Comparison of ENCODE assay signal across 19 cellular contexts in genomic region chr3:194030372-194030771, GRCh38.
DNase-seq lines count a peak whose midpoint lies in the region; ATAC-seq, FAIRE-seq and TF ChIP-seq lines count a peak whose summit lies in the region.
"Had no signal": no experiment of that assay in that cellular context is flagged by ENCODE, and none has a peak within 500 bp of the region (broad histone marks: within the 10 kb centered on the region; RNA-seq: fewer than 3 reads in every experiment).

No MANE protein-coding gene starts in this region.

- H3K4me3 ChIP-seq in MM.1S (ENCODE audit: low read length), result no peak overlapping the region
- no peak overlapping the region for H3K4me3 ChIP-seq in K562
- H3K4me3 ChIP-seq in pancreas, result no peak overlapping the region
- H3K4me3 ChIP-seq in brain microvascular endothelial cell (ENCODE audit: low read depth, low read length), result no peak overlapping the region
- H3K4me3 ChIP-seq: left ventricle myocardium inferior, skin epidermis, tibial nerve had no signal

- H3K9ac ChIP-seq in MM.1S (ENCODE audit: low read length) (no peak overlapping the region), K562 (ENCODE audit: insufficient read depth in 1 of 2, low read depth in 2 of 2, low read length in 2 of 2) (no peak overlapping the region)
- H3K9ac ChIP-seq: parathyroid adenoma had no signal

- CTCF ChIA-PET in K562 (lab: Yijun Ruan, JAX; ENCODE audit: low intra/inter-chr PET ratio), result no interaction called here

- no peak for TF ChIP-seq EP300 in K562 (IDR thresholded peaks at IDR 0.05; ENCODE audit: low read length)

- peaks cover 11% of the 10 kb centered on the region for H3K4me1 ChIP-seq in MM.1S (ENCODE audit: low read length)
- H3K4me1 ChIP-seq in K562 (replicated peaks in 1 of 2; ENCODE audit: control insufficient read depth in 2 of 2, insufficient read depth in 2 of 2, low read length in 2 of 2), result no peaks in the 10 kb centered on the region; a peak in 2 of 5 replicates
- peaks cover 0 to 14% (median 7%) of the 10 kb centered on the region in 3 donors for H3K4me1 ChIP-seq in pancreas
- H3K4me1 ChIP-seq: left ventricle myocardium inferior, parathyroid adenoma had no signal

- BruUV-seq in K562 (replicated peaks; lab: Mats Ljungman, UMichigan), result no TSS peak

- no peak overlapping the region for H3K4me2 ChIP-seq in MM.1S (ENCODE audit: low read depth, low read length)
- no peak overlapping the region for H3K4me2 ChIP-seq in K562 (ENCODE audit: insufficient read depth, low read length)

- H3K79me2 ChIP-seq in MM.1S (ENCODE audit: low read length) (no peaks in the 10 kb centered on the region), K562 (ENCODE audit: control insufficient read depth, insufficient read depth, low read length) (no peaks in the 10 kb centered on the region)
- H3K79me2 ChIP-seq: parathyroid adenoma had no signal

- H3K9me2 ChIP-seq in MM.1S (replicated peaks; ENCODE audit: insufficient read depth, low read length), result no peaks in the 10 kb centered on the region

- no peaks in the 10 kb centered on the region for H3K9me3 ChIP-seq in MM.1S (replicated peaks; ENCODE audit: insufficient read depth, low read length)
- no peaks in the 10 kb centered on the region for H3K9me3 ChIP-seq in K562 (replicated peaks; ENCODE audit: control insufficient read depth, insufficient read depth, low read depth, low read length)
- H3K9me3 ChIP-seq in pancreas, result no peaks in the 10 kb centered on the region
- H3K9me3 ChIP-seq: left ventricle myocardium inferior, tibial nerve had no signal

- no peak overlapping the region for H2AFZ ChIP-seq in MM.1S (ENCODE audit: low read length)
- no peak overlapping the region for H2AFZ ChIP-seq in K562 (ENCODE audit: low read depth, low read length)
- H2AFZ ChIP-seq: parathyroid adenoma had no signal

- H4K20me1 ChIP-seq in MM.1S (ENCODE audit: insufficient read depth, low read length) (no peaks in the 10 kb centered on the region), K562 (replicated peaks; ENCODE audit: control insufficient read depth, insufficient read depth, low read length) (no peaks in the 10 kb centered on the region)

- H3K27ac ChIP-seq in MM.1S (ENCODE audit: low read length), result peak overlapping the region; percentile 4; the same call in 1 of the 2 replicates
- no peak overlapping the region for H3K27ac ChIP-seq in K562 (ENCODE audit: extremely low read depth, low read depth, low read length)
- H3K27ac ChIP-seq in pancreas, result peak overlapping the region in 1 of 4 donors; percentile 52
- H3K27ac ChIP-seq in brain microvascular endothelial cell, result no peak overlapping the region
- H3K27ac ChIP-seq: left ventricle myocardium inferior, parathyroid adenoma, skin epidermis, tibial nerve had no signal

- no peaks in the 10 kb centered on the region for H3F3A ChIP-seq in MM.1S (ENCODE audit: insufficient read depth, low read length)

- DNase-seq in MM.1S (peak; percentile 75), NCI-H2196 treated with DMSO at 0.1 percent for 48 hours (lab: John Stamatoyannopoulos, UW; ENCODE audit: unreplicated experiment) (peak; percentile 94), K562 (ENCODE audit: extremely low read depth in 1 of 4, low spot score in 3 of 4) (no peak), pancreas (peak; percentile 77 to 86 (median 80)), brain microvascular endothelial cell (no peak)
- no peak for DNase-seq in activated naive CD4-positive, alpha-beta T cell (lab: John Stamatoyannopoulos, UW)
- DNase-seq: activated CD8-positive, alpha-beta T cell treated with anti-CD3 and anti-CD28 coated beads for 36 hours; activated T-cell treated with anti-CD3 and anti-CD28 coated beads, Interleukin-2, amount 50 U/mL, for 48 hours; DMS 273 treated with DMSO at 0.1 percent for 48 hours; effector memory CD4-positive, alpha-beta T cell; HFFc6; IMR-90; left ventricle myocardium inferior; NCI-H187 treated with DMSO at 0.1 percent for 48 hours; NK-92 treated with Interleukin-12 subunit alpha and Interleukin-12 subunit beta, amount 100 ng/mL, for 24 hours had no signal

- no peak for TF ChIP-seq RAD21 in K562 (CRISPR knock-in tag; conservative IDR thresholded peaks at IDR 0.05 in 1 of 2, IDR thresholded peaks at IDR 0.05 in 1 of 2)

- intact Hi-C loops in K562 (cut with micrococcal nuclease) (no loop called here), pancreas (cut with DNase I) (no loop called here)

- ATAC-seq in K562, result no peak
- peak; percentile 87 to 91 (median 90) for ATAC-seq in pancreas
- no peak for ATAC-seq in GM19328 (IDR thresholded peaks at IDR 0.05; ENCODE audit: unreplicated experiment)
- ATAC-seq: activated CD8-positive, alpha-beta T cell treated with anti-CD3 and anti-CD28 coated beads for 36 hours had no signal

- no peak for TF ChIP-seq POLR2A in K562 (conservative IDR thresholded peaks at IDR 0.05)

- TF ChIP-seq CTCF in MM.1S (IDR thresholded peaks at IDR 0.05; ENCODE audit: low read length) (no peak), K562 (IDR thresholded peaks at IDR 0.05 in 2 of 3, conservative IDR thresholded peaks at IDR 0.05 in 1 of 3; ENCODE audit: insufficient read depth in 2 of 3, low read depth in 1 of 3, low read length in 3 of 3) (no peak), pancreas (IDR thresholded peaks at IDR 0.05) (no peak), brain microvascular endothelial cell (IDR thresholded peaks at IDR 0.05; ENCODE audit: low read depth, low read length, missing control alignments) (no peak)

- in situ Hi-C loops in K562 (cut with MboI), result no loop called here
- in situ Hi-C loops in brain microvascular endothelial cell (cut with HindIII; ENCODE audit: low pct_ligation_motif_present, low sequenced_read_pairs), result no loop called here

- H3K9me1 ChIP-seq in K562 (ENCODE audit: control insufficient read depth, insufficient read depth, low read length), result no peaks in the 10 kb centered on the region

- no peaks in the 10 kb centered on the region for H3K36me3 ChIP-seq in MM.1S (replicated peaks; ENCODE audit: insufficient read depth, low read length)
- H3K36me3 ChIP-seq in K562 (ENCODE audit: control insufficient read depth, insufficient read depth, low read length), result no peaks in the 10 kb centered on the region
- no peaks in the 10 kb centered on the region for H3K36me3 ChIP-seq in pancreas
- H3K36me3 ChIP-seq in brain microvascular endothelial cell (replicated peaks), result no peaks in the 10 kb centered on the region
- H3K36me3 ChIP-seq: left ventricle myocardium inferior, tibial nerve had no signal

- FAIRE-seq in K562 (lab: Jason Lieb, UNC) (no peak), pancreas (lab: Jason Lieb, UNC) (no peak)

- H3K27me3 ChIP-seq in MM.1S (replicated peaks; ENCODE audit: insufficient read depth, low read length) (no peaks in the 10 kb centered on the region), K562 (ENCODE audit: control insufficient read depth in 2 of 2, insufficient read depth in 2 of 2, low read length in 2 of 2) (no peaks in the 10 kb centered on the region), pancreas (no peaks in the 10 kb centered on the region), brain microvascular endothelial cell (replicated peaks) (peaks cover 27% of the 10 kb centered on the region)
- H3K27me3 ChIP-seq: tibial nerve had no signal

- 33% methylated on average over 3 of the region's 4 CpGs for WGBS in K562 (ENCODE audit: insufficient coverage, low coverage, missing lambda C conversion rate)
- WGBS in pancreas, 2 donors, result 28 to 31% methylated on average over 4 of the region's 4 CpGs

- POLR2A ChIA-PET in K562 (lab: Yijun Ruan, JAX), result interaction anchor here (1.3 kb wide), 1 partner anchor 14 kb away, joined by 3 read pairs; no protein-coding TSS in a partner anchor

TF ChIP-seq in K562, 482 proteins besides CTCF, POLR2A, EP300 and RAD21 (continues in another document):
- no peak for TF ChIP-seq CTCFL (IDR thresholded peaks at IDR 0.05; ENCODE audit: borderline replicate concordance, insufficient read depth, low read depth, low read length, poor library complexity, severe bottlenecking)

Comparison
In these comparisons a context has a peak if more than half of its experiments do, and no peak if none do; other contexts are left out.
1. DNase-seq: peak in MM.1S (single experiment), NCI-H2196 treated with DMSO at 0.1 percent for 48 hours (single experiment) and pancreas (6 of 6); none in K562 (0 of 4), activated naive CD4-positive, alpha-beta T cell (0 of 4) and brain microvascular endothelial cell (single experiment).
2. ATAC-seq: peak in pancreas (4 of 4); none in K562 (single experiment) and GM19328 (single experiment).